9 cellular contexts compared by ENCODE assay signal in genomic region chr5:5419291-5420210, GRCh38. TPM values are rescaled to one million over a fixed set of nuclear protein-coding genes. Genes with fewer than 3 reads are reported as not detected.
A peak's percentile ranks its signal among the peaks of the same experiment; 100 is the strongest.
DNase-seq lines count a peak whose midpoint lies in the region; ATAC-seq and TF ChIP-seq lines count a peak whose summit lies in the region.
"Had no signal": no experiment of that assay in that cellular context is flagged by ENCODE, and none has a peak within 500 bp of the region (broad histone marks: within the 10 kb centered on the region; RNA-seq: fewer than 3 reads in every experiment).

No MANE protein-coding gene starts in this region.

- H3K27me3 Mint-ChIP-seq in Calu3 (ENCODE audit: unreplicated experiment): peaks cover 17% of the 10 kb centered on the region
- no peaks in the 10 kb centered on the region for H3K27me3 Mint-ChIP-seq in activated CD4-positive, alpha-beta T cell treated with anti-CD3 and anti-CD28 coated beads, Interleukin-2, amount 10 ng/mL, durations not matched to agents 7 days and 5 days
- H3K27me3 Mint-ChIP-seq: naive thymus-derived CD4-positive, alpha-beta T cell had no signal

- H3K36me3 Mint-ChIP-seq in Calu3 (ENCODE audit: insufficient read depth, unreplicated experiment): peaks cover 17% of the 10 kb centered on the region
- no peaks in the 10 kb centered on the region for H3K36me3 Mint-ChIP-seq in activated CD4-positive, alpha-beta T cell treated with anti-CD3 and anti-CD28 coated beads, Interleukin-2, amount 10 ng/mL, durations not matched to agents 7 days and 5 days (ENCODE audit: low read depth)

- ATAC-seq in HG02981 (IDR thresholded peaks at IDR 0.05; ENCODE audit: unreplicated experiment): no peak
- no peak for ATAC-seq in GM19035 (IDR thresholded peaks at IDR 0.05; ENCODE audit: unreplicated experiment)
- ATAC-seq: naive thymus-derived CD4-positive, alpha-beta T cell had no signal

- TF ChIP-seq CTCF in Calu3 (IDR thresholded peaks at IDR 0.05; ENCODE audit: unreplicated experiment) (peak; percentile 59), OCI-LY7 (conservative IDR thresholded peaks at IDR 0.05; ENCODE audit: low read length) (peak; percentile 78), osteoblast (IDR thresholded peaks at IDR 0.05; ENCODE audit: extremely low read depth, low read depth, low read length) (peak; percentile 90)

- H3K4me1 Mint-ChIP-seq in Calu3 (ENCODE audit: low read depth, unreplicated experiment): peaks cover 10% of the 10 kb centered on the region
- peaks cover 19% of the 10 kb centered on the region for H3K4me1 Mint-ChIP-seq in activated CD4-positive, alpha-beta T cell treated with anti-CD3 and anti-CD28 coated beads, Interleukin-2, amount 10 ng/mL, durations not matched to agents 7 days and 5 days

- H3K9me3 Mint-ChIP-seq in Calu3 (ENCODE audit: low read depth, unreplicated experiment): no peaks in the 10 kb centered on the region
- H3K9me3 Mint-ChIP-seq in activated CD4-positive, alpha-beta T cell treated with anti-CD3 and anti-CD28 coated beads, Interleukin-2, amount 10 ng/mL, durations not matched to agents 7 days and 5 days: no peaks in the 10 kb centered on the region

- peaks cover 20% of the 10 kb centered on the region for H3K79me2 ChIP-seq in OCI-LY7 (ENCODE audit: insufficient read depth, low read depth, low read length)
- H3K79me2 ChIP-seq in osteoblast (ENCODE audit: insufficient read depth, low read length): peaks cover 20% of the 10 kb centered on the region

- peaks cover 3% of the 10 kb centered on the region for H3K36me3 ChIP-seq in OCI-LY7 (ENCODE audit: insufficient read depth, low read length)
- H3K36me3 ChIP-seq in endocrine pancreas (ENCODE audit: control insufficient read depth, insufficient read depth, low read length): no peaks in the 10 kb centered on the region
- no peaks in the 10 kb centered on the region for H3K36me3 ChIP-seq in osteoblast (ENCODE audit: insufficient read depth, low read length)

- CTCF ChIA-PET in Calu3 (lab: Charles Lee) (interaction anchor here (0.9 kb wide), 1 partner anchor 540 kb away, joined by 4 read pairs; no protein-coding TSS in a partner anchor), OCI-LY7 (lab: Charles Lee; ENCODE audit: unreplicated experiment) (no interaction called here)
- CTCF ChIA-PET in activated CD4-positive, alpha-beta T cell treated with anti-CD3 and anti-CD28 coated beads, Interleukin-2, amount 10 ng/mL, durations not matched to agents 7 days and 5 days (lab: Charles Lee): no interaction called here

- DNase-seq in Calu3 (peak; percentile 4), HT1080 (ENCODE audit: low read depth) (peak; percentile 65), OCI-LY7 (ENCODE audit: low spot score) (peak; percentile 27), osteoblast (ENCODE audit: insufficient read length, low spot score, missing footprints) (peak; percentile 92)
- DNase-seq in activated CD4-positive, alpha-beta T cell treated with anti-CD3 and anti-CD28 coated beads, Interleukin-2, amount 10 ng/mL, durations not matched to agents 7 days and 5 days: no peak

- H3K4me2 ChIP-seq in OCI-LY7 (ENCODE audit: low read length) (peak overlapping the region; percentile 84), osteoblast (ENCODE audit: insufficient read depth, low read length) (peak overlapping the region; percentile 70)

- H4K20me1 ChIP-seq in OCI-LY7 (ENCODE audit: insufficient read depth, low read length) (peaks cover 16% of the 10 kb centered on the region), osteoblast (ENCODE audit: insufficient read depth, low read length) (peaks cover 12% of the 10 kb centered on the region)

- no peak overlapping the region for H2AFZ ChIP-seq in OCI-LY7 (ENCODE audit: low read length)
- H2AFZ ChIP-seq in osteoblast (ENCODE audit: low read length): peak overlapping the region; percentile 38

- no peaks in the 10 kb centered on the region for H3K9me3 ChIP-seq in OCI-LY7 (ENCODE audit: low read length)
- H3K9me3 ChIP-seq in endocrine pancreas (ENCODE audit: control insufficient read depth, low read length): no peaks in the 10 kb centered on the region
- H3K9me3 ChIP-seq in osteoblast (ENCODE audit: low read depth, low read length): no peaks in the 10 kb centered on the region

- no peak overlapping the region for H3K9ac ChIP-seq in endocrine pancreas (ENCODE audit: control insufficient read depth, insufficient read depth, low read length)

- H3K9me2 ChIP-seq in OCI-LY7 (ENCODE audit: insufficient read depth, low read length): no peaks in the 10 kb centered on the region

- H3K27ac ChIP-seq in OCI-LY7 (ENCODE audit: low read depth, low read length, poor library complexity, severe bottlenecking) (no peak overlapping the region), osteoblast (ENCODE audit: low read depth, low read length) (peak overlapping the region; percentile 81)

- no peak overlapping the region for H3K4me3 ChIP-seq in OCI-LY7 (ENCODE audit: low read depth, low read length, poor library complexity, severe bottlenecking)
- H3K4me3 ChIP-seq in endocrine pancreas (ENCODE audit: control insufficient read depth, insufficient read depth, low read length): peak overlapping the region; percentile 11
- peak overlapping the region; percentile 32 for H3K4me3 ChIP-seq in osteoblast (ENCODE audit: insufficient read depth, low read length)

- POLR2A ChIA-PET in OCI-LY7 (lab: Charles Lee): no interaction called here
- POLR2A ChIA-PET in activated CD4-positive, alpha-beta T cell treated with anti-CD3 and anti-CD28 coated beads, Interleukin-2, amount 10 ng/mL, durations not matched to agents 7 days and 5 days (lab: Charles Lee): no interaction called here

- H3K4me1 ChIP-seq in OCI-LY7 (ENCODE audit: insufficient read depth, low read length, poor library complexity, severe bottlenecking) (peaks cover 39% of the 10 kb centered on the region), endocrine pancreas (ENCODE audit: control insufficient read depth, insufficient read depth, low read length) (peaks cover 11% of the 10 kb centered on the region), osteoblast (ENCODE audit: insufficient read depth, low read length) (peaks cover 49% of the 10 kb centered on the region)

- H3K27ac Mint-ChIP-seq in Calu3 (ENCODE audit: unreplicated experiment): no peak overlapping the region
- H3K27ac Mint-ChIP-seq in activated CD4-positive, alpha-beta T cell treated with anti-CD3 and anti-CD28 coated beads, Interleukin-2, amount 10 ng/mL, durations not matched to agents 7 days and 5 days: no peak overlapping the region

- H3K4me3 Mint-ChIP-seq in Calu3 (ENCODE audit: low read depth, unreplicated experiment): no peak overlapping the region
- no peak overlapping the region for H3K4me3 Mint-ChIP-seq in activated CD4-positive, alpha-beta T cell treated with anti-CD3 and anti-CD28 coated beads, Interleukin-2, amount 10 ng/mL, durations not matched to agents 7 days and 5 days

- H3K27me3 ChIP-seq in endocrine pancreas (ENCODE audit: control insufficient read depth, insufficient read depth, low read length) (no peaks in the 10 kb centered on the region), osteoblast (ENCODE audit: insufficient read depth, low read length) (no peaks in the 10 kb centered on the region)

- BruUV-seq in Calu3 (replicated peaks; lab: Mats Ljungman, UMichigan): TSS peak; percentile 9
- BruUV-seq in OCI-LY7 (replicated peaks; lab: Mats Ljungman, UMichigan): no TSS peak

- intact Hi-C loops in Calu3 (cut with micrococcal nuclease; ENCODE audit: unreplicated experiment) (loop anchor here (1.0 kb wide), 1 partner anchor 540 kb away; no protein-coding TSS in a partner anchor), OCI-LY7 (cut with micrococcal nuclease; ENCODE audit: unreplicated experiment) (loop anchor here (1.0 to 5.0 kb wide), 5 partner anchors 278 to 1303 kb away; no protein-coding TSS in a partner anchor)

RNA-seq across cellular contexts. Expression of gene ICE1, which starts 2.9 kb away (rescaled TPM):
- total RNA-seq in Calu3 (2022): 27.8 and 29.8 TPM in 2 replicates
- 31.5 and 38.1 TPM in 2 replicates for total RNA-seq in HT1080 (2014; rRNA removed; shearing (Covaris generic))
- 17.7 and 22.2 TPM in 2 replicates for polyA plus RNA-seq in HT1080 (2015; cell fraction: cytosol; rRNA removed)
- polyA plus RNA-seq in HT1080 (2015; cell fraction: nucleus; rRNA removed): 38.4 and 39.7 TPM in 2 replicates
- 24.4 and 25.2 TPM in 2 replicates for total RNA-seq in OCI-LY7 (2014; rRNA removed; shearing (Covaris generic))
- total RNA-seq in OCI-LY7 (2022): 27.3 and 28.0 TPM in 2 replicates
- 33.3 and 34.0 TPM in 2 replicates for total RNA-seq in osteoblast
- total RNA-seq in activated CD4-positive, alpha-beta T cell treated with anti-CD3 and anti-CD28 coated beads, Interleukin-2, amount 10 ng/mL, durations not matched to agents 7 days and 5 days: 10 to 100 TPM; 29.5 to 30.8 TPM
